ENCODE assay signal across 8 cellular contexts in the genomic region with DNA sequence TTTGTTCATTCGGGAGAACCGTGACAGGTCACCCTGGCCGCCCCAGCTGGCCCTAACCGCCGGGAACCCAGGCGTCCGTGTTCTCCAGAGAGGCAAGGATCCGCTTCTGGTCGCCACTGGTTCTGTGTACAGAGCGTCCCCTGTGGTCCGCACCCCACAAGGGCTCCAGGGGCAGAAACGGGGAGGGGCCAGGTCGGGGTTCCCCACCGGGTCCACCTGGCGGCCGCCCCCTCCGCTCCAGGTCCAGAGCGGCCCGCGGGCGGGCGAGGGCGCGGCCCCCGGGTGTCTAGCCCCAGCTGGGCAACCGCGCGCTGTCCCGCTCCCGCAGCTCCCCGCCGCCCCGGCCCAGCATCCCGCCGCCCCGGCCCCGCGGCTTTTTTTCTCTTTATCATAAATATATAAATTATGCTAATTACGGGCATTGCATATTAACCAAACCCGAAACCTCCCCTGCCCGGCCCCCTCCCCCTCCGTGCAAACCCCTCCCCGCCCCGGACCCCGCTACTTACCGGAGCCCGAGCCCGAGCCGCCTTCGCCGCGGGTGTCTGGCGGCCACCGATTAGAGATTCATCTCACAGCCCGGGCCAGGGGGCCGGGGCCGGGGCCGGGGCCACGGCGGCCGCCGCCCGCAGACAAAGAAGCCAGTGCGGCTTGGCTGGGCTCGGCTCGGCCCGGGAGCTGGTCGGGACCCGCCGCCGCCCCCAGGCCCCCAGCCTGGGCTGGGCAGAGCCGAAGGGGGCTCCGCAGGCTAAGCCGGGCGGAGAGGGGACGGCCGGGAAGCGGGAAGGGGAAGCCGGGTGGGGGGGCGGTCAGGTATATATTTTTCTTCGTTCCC. TPM values are rescaled to one million over a fixed set of nuclear protein-coding genes. Genes with fewer than 3 reads are reported as not detected.
A peak's percentile ranks its signal among the peaks of the same experiment; 100 is the strongest.
DNase-seq lines count a peak whose midpoint lies in the region; ATAC-seq and TF ChIP-seq lines count a peak whose summit lies in the region.

No MANE protein-coding gene starts in this region.

- no peak for DNase-seq in AG04449 (ENCODE audit: low read depth, low spot score)
- DNase-seq in UCSD-AML1 (lab: John Stamatoyannopoulos, UW; ENCODE audit: unreplicated experiment), result peak; percentile 63
- no peak for DNase-seq in SKM-1 treated with dmso at 0.1 percent for 144 hours (lab: John Stamatoyannopoulos, UW; ENCODE audit: unreplicated experiment)

- POLR2A ChIA-PET in AG04449 (lab: Yijun Ruan, JAX), result interaction anchor here (0.6 to 1.9 kb wide), 5 partner anchors 16 to 608 kb away, joined by 3 to 15 read pairs (median 4); partner anchors contain the start of genes CSRNP2 and DAZAP2

- H3K4me1 ChIP-seq in iPS-18a (ENCODE audit: control insufficient read depth, low read depth, low read length) (peaks cover 15% of the 10 kb centered on the region), skeletal muscle tissue (ENCODE audit: control insufficient read depth in 3 of 3, insufficient read depth in 3 of 3, low read length in 3 of 3) (peaks cover 11 to 17% (median 17%) of the 10 kb centered on the region in 3 donors)

- peak overlapping the region; percentile 79 to 93 (median 86) for H3K27ac Mint-ChIP-seq in brain

- peak overlapping the region; percentile 84 to 93 (median 87) for H3K4me3 Mint-ChIP-seq in brain

- no peaks in the 10 kb centered on the region for H3K27me3 Mint-ChIP-seq in brain

- ATAC-seq in GM19035 (IDR thresholded peaks at IDR 0.05; ENCODE audit: unreplicated experiment), result peak; percentile 40
- peak; percentile 33 for ATAC-seq in HG03460 (IDR thresholded peaks at IDR 0.05; ENCODE audit: unreplicated experiment)

- peak overlapping the region; percentile 79 for H3K9ac ChIP-seq in iPS-18a (ENCODE audit: low read length)
- H3K9ac ChIP-seq in skeletal muscle tissue (ENCODE audit: low read depth in 1 of 3, low read length in 3 of 3), result peak overlapping the region; percentile 85 to 92 (median 89)

- H3K9me3 Mint-ChIP-seq in brain, result no peaks in the 10 kb centered on the region

- H3K4me3 ChIP-seq in AG04449 (ENCODE audit: low read depth, low read length), result peak overlapping the region; percentile 77
- peak overlapping the region; percentile 82 for H3K4me3 ChIP-seq in iPS-18a (ENCODE audit: low read length)
- peak overlapping the region; percentile 65 to 86 (median 79) for H3K4me3 ChIP-seq in skeletal muscle tissue (ENCODE audit: low read length in 3 of 3)

- H3K9me3 ChIP-seq in iPS-18a (ENCODE audit: control insufficient read depth, low read depth, low read length) (no peaks in the 10 kb centered on the region), skeletal muscle tissue (ENCODE audit: control insufficient read depth in 3 of 3, low read length in 3 of 3) (no peaks in the 10 kb centered on the region)

- CTCF ChIA-PET in AG04449 (lab: Yijun Ruan, JAX), result interaction anchor here (1.0 to 3.9 kb wide), 9 partner anchors 12 to 134 kb away, joined by 3 to 27 read pairs (median 4); partner anchors contain the start of gene DAZAP2

- TF ChIP-seq CTCF in AG04449 (IDR thresholded peaks at IDR 0.05; ENCODE audit: insufficient read depth, low read length, missing control alignments) (peak; percentile 45), brain (conservative IDR thresholded peaks at IDR 0.05) (no peak)

- H3K27ac ChIP-seq in iPS-18a (ENCODE audit: low read length), result peak overlapping the region; percentile 63
- peak overlapping the region; percentile 90 for H3K27ac ChIP-seq in skeletal muscle tissue (ENCODE audit: low read depth, low read length)

- H3K27me3 ChIP-seq in iPS-18a (ENCODE audit: control insufficient read depth, insufficient read depth, low read length), result no peaks in the 10 kb centered on the region
- no peaks in the 10 kb centered on the region for H3K27me3 ChIP-seq in skeletal muscle tissue (ENCODE audit: control insufficient read depth in 3 of 3, insufficient read depth in 3 of 3, low read length in 3 of 3)

- H3K36me3 ChIP-seq in iPS-18a (ENCODE audit: control insufficient read depth, low read depth, low read length) (no peaks in the 10 kb centered on the region), skeletal muscle tissue (ENCODE audit: control insufficient read depth in 3 of 3, insufficient read depth in 3 of 3, low read length in 3 of 3) (peaks cover 0 to 5% (median 3%) of the 10 kb centered on the region in 3 donors)

- peaks cover 9% of the 10 kb centered on the region for H3K36me3 Mint-ChIP-seq in brain

- peaks cover 29% of the 10 kb centered on the region for H3K4me1 Mint-ChIP-seq in brain

RNA-seq across cellular contexts. Expression of gene POU6F1, which starts 0.5 kb away (rescaled TPM):
- 21.8 TPM for polyA plus RNA-seq in brain (ENCODE audit: insufficient read depth, low read depth, low replicate concordance)
- total RNA-seq in skeletal muscle tissue, result 2.6 TPM

RNA-seq across cellular contexts. Expression of gene DAZAP2, which starts 21.3 kb away (rescaled TPM):
- 468 TPM for polyA plus RNA-seq in brain (ENCODE audit: insufficient read depth, low read depth, low replicate concordance)
- 31.3 TPM for total RNA-seq in skeletal muscle tissue

RNA-seq across cellular contexts. Expression of gene TFCP2, which starts 44.4 kb away (rescaled TPM):
- polyA plus RNA-seq in brain (ENCODE audit: insufficient read depth, low read depth, low replicate concordance), result 20.3 TPM
- total RNA-seq in skeletal muscle tissue, result 14.6 TPM

RNA-seq across cellular contexts. Expression of gene SMAGP, which starts 52.9 kb away (rescaled TPM):
- 9.9 TPM for polyA plus RNA-seq in brain (ENCODE audit: insufficient read depth, low read depth, low replicate concordance)
- total RNA-seq in skeletal muscle tissue, result 2.1 TPM
